In genomic region chr15:67039349-67040075, GRCh38 we compare ENCODE assay signal across 13 cellular contexts. TPM values are rescaled to one million over a fixed set of nuclear protein-coding genes. Genes with fewer than 3 reads are reported as not detected.
A peak's percentile ranks its signal among the peaks of the same experiment; 100 is the strongest.
DNase-seq lines count a peak whose midpoint lies in the region; ATAC-seq lines count a peak whose summit lies in the region.
"Had no signal": no experiment of that assay in that cellular context is flagged by ENCODE, and none has a peak within 500 bp of the region (broad histone marks: within the 10 kb centered on the region; RNA-seq: fewer than 3 reads in every experiment).

No MANE protein-coding gene starts in this region.

- H3K9me3 Mint-ChIP-seq in activated T-cell treated with anti-CD3 and anti-CD28 coated beads, Interleukin-2, amount 50 U/mL, for 4 hours = no peaks in the 10 kb centered on the region
- no peaks in the 10 kb centered on the region for H3K9me3 Mint-ChIP-seq in T-helper 2 cell treated with Interferon-gamma antibody and Interleukin-4, amounts not matched to agents 5 μg/mL and 100 μg/mL, for 36 hours
- no peaks in the 10 kb centered on the region for H3K9me3 Mint-ChIP-seq in stimulated activated effector memory CD8-positive, alpha-beta T cell treated with anti-CD3 and anti-CD28 coated beads, Interleukin-12 subunit alpha, Interleukin-12 subunit beta, amount 100 ng/mL, for 72 hours

- peak overlapping the region; percentile 66 for H3K27ac Mint-ChIP-seq in T-helper 2 cell treated with Interferon-gamma antibody and Interleukin-4, amounts not matched to agents 5 μg/mL and 100 μg/mL, for 36 hours
- no peak overlapping the region for H3K27ac Mint-ChIP-seq in stimulated activated effector memory CD8-positive, alpha-beta T cell treated with anti-CD3 and anti-CD28 coated beads, Interleukin-12 subunit alpha, Interleukin-12 subunit beta, amount 100 ng/mL, for 72 hours

- H3K27me3 Mint-ChIP-seq in activated T-cell treated with anti-CD3 and anti-CD28 coated beads, Interleukin-2, amount 50 U/mL, for 4 hours (ENCODE audit: low read depth) = no peaks in the 10 kb centered on the region
- peaks cover 1% of the 10 kb centered on the region for H3K27me3 Mint-ChIP-seq in T-helper 2 cell treated with Interferon-gamma antibody and Interleukin-4, amounts not matched to agents 5 μg/mL and 100 μg/mL, for 36 hours (ENCODE audit: low read depth)

- H3K36me3 ChIP-seq in iPS-18a (ENCODE audit: control insufficient read depth, low read depth, low read length) = no peaks in the 10 kb centered on the region
- H3K36me3 ChIP-seq: lower lobe of right lung had no signal

- DNase-seq in activated T-cell treated with anti-CD3 and anti-CD28 coated beads, Interleukin-2, amount 50 U/mL, for 4 hours = no peak
- DNase-seq in activated T-cell treated with anti-CD3 and anti-CD28 coated beads for 4 hours = no peak
- no peak for DNase-seq in T-helper 2 cell treated with Interferon-gamma antibody and Interleukin-4, amounts not matched to agents 5 μg/mL and 100 μg/mL, for 36 hours (ENCODE audit: low spot score)
- no peak for DNase-seq in stimulated activated effector memory CD8-positive, alpha-beta T cell treated with anti-CD3 and anti-CD28 coated beads, Interleukin-12 subunit alpha, Interleukin-12 subunit beta, amount 100 ng/mL, for 72 hours (ENCODE audit: low spot score in 2 of 2)
- DNase-seq: activated CD4-positive, alpha-beta T cell treated with anti-CD3 and anti-CD28 coated beads, Interleukin-2, amount 50 U/mL, for 1 hour; lower lobe of right lung; SHP77 had no signal

- ATAC-seq in activated T-cell treated with anti-CD3 and anti-CD28 coated beads, Interleukin-2, amount 50 U/mL, for 4 hours = peak; percentile 44 to 47
- peak; percentile 25 for ATAC-seq in stimulated activated effector memory CD8-positive, alpha-beta T cell treated with anti-CD3 and anti-CD28 coated beads, Interleukin-12 subunit alpha, Interleukin-12 subunit beta, amount 100 ng/mL, for 72 hours
- ATAC-seq in HG03571 (IDR thresholded peaks at IDR 0.05; ENCODE audit: unreplicated experiment) = no peak
- ATAC-seq in GM19023 (IDR thresholded peaks at IDR 0.05; ENCODE audit: unreplicated experiment) = no peak
- ATAC-seq in HG02763 (IDR thresholded peaks at IDR 0.05; ENCODE audit: unreplicated experiment) = no peak
- ATAC-seq: lower lobe of right lung had no signal

- H3K27me3 ChIP-seq in iPS-18a (ENCODE audit: control insufficient read depth, insufficient read depth, low read length) = peaks cover 6% of the 10 kb centered on the region

- no peak overlapping the region for H3K27ac ChIP-seq in iPS-18a (ENCODE audit: low read length)
- H3K27ac ChIP-seq: lower lobe of right lung, skin epidermis had no signal

- H3K36me3 Mint-ChIP-seq in activated T-cell treated with anti-CD3 and anti-CD28 coated beads, Interleukin-2, amount 50 U/mL, for 4 hours (ENCODE audit: insufficient read depth) = no peaks in the 10 kb centered on the region
- H3K36me3 Mint-ChIP-seq in T-helper 2 cell treated with Interferon-gamma antibody and Interleukin-4, amounts not matched to agents 5 μg/mL and 100 μg/mL, for 36 hours (ENCODE audit: low read depth) = no peaks in the 10 kb centered on the region
- H3K36me3 Mint-ChIP-seq in stimulated activated effector memory CD8-positive, alpha-beta T cell treated with anti-CD3 and anti-CD28 coated beads, Interleukin-12 subunit alpha, Interleukin-12 subunit beta, amount 100 ng/mL, for 72 hours = no peaks in the 10 kb centered on the region
- H3K36me3 Mint-ChIP-seq: brain had no signal

- no peak overlapping the region for H3K4me3 Mint-ChIP-seq in activated T-cell treated with anti-CD3 and anti-CD28 coated beads, Interleukin-2, amount 50 U/mL, for 4 hours
- peak overlapping the region; percentile 54 for H3K4me3 Mint-ChIP-seq in T-helper 2 cell treated with Interferon-gamma antibody and Interleukin-4, amounts not matched to agents 5 μg/mL and 100 μg/mL, for 36 hours
- H3K4me3 Mint-ChIP-seq in stimulated activated effector memory CD8-positive, alpha-beta T cell treated with anti-CD3 and anti-CD28 coated beads, Interleukin-12 subunit alpha, Interleukin-12 subunit beta, amount 100 ng/mL, for 72 hours = peak overlapping the region; percentile 41

- peaks cover 56% of the 10 kb centered on the region for H3K4me1 Mint-ChIP-seq in activated T-cell treated with anti-CD3 and anti-CD28 coated beads, Interleukin-2, amount 50 U/mL, for 4 hours (ENCODE audit: low read depth)
- H3K4me1 Mint-ChIP-seq in T-helper 2 cell treated with Interferon-gamma antibody and Interleukin-4, amounts not matched to agents 5 μg/mL and 100 μg/mL, for 36 hours (ENCODE audit: low read depth) = peaks cover 56% of the 10 kb centered on the region
- H3K4me1 Mint-ChIP-seq in stimulated activated effector memory CD8-positive, alpha-beta T cell treated with anti-CD3 and anti-CD28 coated beads, Interleukin-12 subunit alpha, Interleukin-12 subunit beta, amount 100 ng/mL, for 72 hours = peaks cover 43% of the 10 kb centered on the region

- H3K9me3 ChIP-seq in iPS-18a (ENCODE audit: control insufficient read depth, low read depth, low read length) = no peaks in the 10 kb centered on the region
- H3K9me3 ChIP-seq: lower lobe of right lung had no signal

- H3K4me3 ChIP-seq in iPS-18a (ENCODE audit: low read length) = peak overlapping the region; percentile 16
- H3K4me3 ChIP-seq: lower lobe of right lung, skin epidermis had no signal

- H3K4me1 ChIP-seq in iPS-18a (ENCODE audit: control insufficient read depth, low read depth, low read length) = peaks cover 44% of the 10 kb centered on the region

- no peak overlapping the region for H3K9ac ChIP-seq in iPS-18a (ENCODE audit: low read length)

RNA-seq across cellular contexts. Expression of gene SMAD3, which starts 25.9 kb away (rescaled TPM):
- total RNA-seq in activated T-cell treated with anti-CD3 and anti-CD28 coated beads, Interleukin-2, amount 50 U/mL, for 4 hours = 10 to 100 TPM; 23.2 to 25.7 (median 24.4) TPM

Comparison
In these comparisons a context has a peak if more than half of its experiments do, and no peak if none do; other contexts are left out.
1. ATAC-seq: peak in activated T-cell treated with anti-CD3 and anti-CD28 coated beads, Interleukin-2, amount 50 U/mL, for 4 hours (2 of 2) and stimulated activated effector memory CD8-positive, alpha-beta T cell treated with anti-CD3 and anti-CD28 coated beads, Interleukin-12 subunit alpha, Interleukin-12 subunit beta, amount 100 ng/mL, for 72 hours (single experiment); none in HG03571 (single experiment), GM19023 (single experiment) and HG02763 (single experiment).